In the genomic region with DNA sequence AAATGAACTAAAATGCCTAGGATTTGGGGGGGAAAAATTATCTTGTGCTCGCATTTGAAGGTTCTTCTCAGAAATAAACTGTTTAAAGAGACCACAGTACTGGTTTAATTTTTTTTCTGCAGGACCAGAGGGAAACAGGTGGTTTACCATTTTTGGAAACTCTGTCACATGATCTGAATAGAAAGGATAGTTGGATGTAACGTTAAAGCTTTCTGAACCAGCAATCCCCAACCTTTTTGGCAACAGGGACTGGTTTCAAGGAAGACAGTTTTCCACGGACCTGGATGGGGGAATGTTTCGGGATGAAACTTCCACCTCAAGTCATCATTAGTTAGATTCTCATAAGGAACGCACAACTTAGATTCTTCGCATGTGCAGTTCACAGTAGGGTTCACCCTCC, we compare ENCODE assay signal across 24 cellular contexts. TPM values are rescaled to one million over a fixed set of nuclear protein-coding genes. Genes with fewer than 3 reads are reported as not detected.
DNase-seq lines count a peak whose midpoint lies in the region; FAIRE-seq and TF ChIP-seq lines count a peak whose summit lies in the region.
"Had no signal": no experiment of that assay in that cellular context is flagged by ENCODE, and none has a peak within 500 bp of the region (broad histone marks: within the 10 kb centered on the region; RNA-seq: fewer than 3 reads in every experiment).

No MANE protein-coding gene starts in this region.

- H3K36me3 ChIP-seq in BLaER1 (peaks cover 21% of the 10 kb centered on the region), DOHH2 (ENCODE audit: control insufficient read depth, low read length) (peaks cover 32% of the 10 kb centered on the region), OCI-LY1 (ENCODE audit: insufficient read depth, low read length) (peaks cover 18% of the 10 kb centered on the region), mesenchymal stem cell (ENCODE audit: control insufficient read depth in 1 of 2, insufficient read depth in 2 of 2, low read depth in 1 of 2, low read length in 2 of 2) (peaks cover 3 to 5% of the 10 kb centered on the region in 2 experiments)
- H3K36me3 ChIP-seq: Peyer's patch had no signal

- H2BK5ac ChIP-seq in mesenchymal stem cell (ENCODE audit: low read depth, low read length, poor library complexity, severe bottlenecking) = no peak overlapping the region

- H3K4me3 ChIP-seq in BLaER1 (no peak overlapping the region), DOHH2 (ENCODE audit: low read length) (peak overlapping the region; percentile 25; the same call in 1 of the 2 replicates), OCI-LY1 (ENCODE audit: low read depth, low read length, poor library complexity, severe bottlenecking) (no peak overlapping the region), mesenchymal stem cell (ENCODE audit: insufficient read depth in 1 of 2, low read depth in 1 of 2, low read length in 2 of 2) (no peak overlapping the region)
- H3K4me3 ChIP-seq: Peyer's patch had no signal

- H4K91ac ChIP-seq in mesenchymal stem cell (ENCODE audit: low read length) = no peak overlapping the region

- H3K27me3 ChIP-seq in BLaER1 = no peaks in the 10 kb centered on the region
- H3K27me3 ChIP-seq in DOHH2 (ENCODE audit: control insufficient read depth, low read length) = no peaks in the 10 kb centered on the region
- no peaks in the 10 kb centered on the region for H3K27me3 ChIP-seq in OCI-LY1 (ENCODE audit: insufficient read depth, low read length)
- no peaks in the 10 kb centered on the region for H3K27me3 ChIP-seq in mesenchymal stem cell (ENCODE audit: control insufficient read depth in 1 of 2, insufficient read depth in 1 of 2, low read length in 2 of 2)
- H3K27me3 ChIP-seq: Peyer's patch had no signal

- 96% methylated on average over 6 of the region's 6 CpGs for WGBS in mesenchymal stem cell

- H3K4me2 ChIP-seq in BLaER1 (peak overlapping the region; percentile 53), DOHH2 (ENCODE audit: low read length) (peak overlapping the region; percentile 46), OCI-LY1 (ENCODE audit: low read length) (peak overlapping the region; percentile 36; the same call in 1 of the 2 replicates), mesenchymal stem cell (ENCODE audit: low read length, poor library complexity, severe bottlenecking) (no peak overlapping the region)

- H2BK12ac ChIP-seq in mesenchymal stem cell (ENCODE audit: low read length in 2 of 2) = no peak overlapping the region

- H4K8ac ChIP-seq in mesenchymal stem cell (ENCODE audit: low read length) = no peak overlapping the region

- no peak for TF ChIP-seq CTCF in DOHH2 (IDR thresholded peaks at IDR 0.05; ENCODE audit: low read depth, low read length, poor library complexity, severe bottlenecking)
- no peak for TF ChIP-seq CTCF in OCI-LY1 (IDR thresholded peaks at IDR 0.05; ENCODE audit: low read length)

- peaks cover 21% of the 10 kb centered on the region for H3F3A ChIP-seq in DOHH2 (ENCODE audit: control insufficient read depth, insufficient read depth)
- peaks cover 10% of the 10 kb centered on the region; the same call in 1 of the 2 replicates for H3F3A ChIP-seq in OCI-LY1 (ENCODE audit: insufficient read depth, low read length)

- no peak for FAIRE-seq in H54 (lab: Jason Lieb, UNC)

- H3K9me3 ChIP-seq in BLaER1 (no peaks in the 10 kb centered on the region), DOHH2 (ENCODE audit: control insufficient read depth, insufficient read depth, low read length) (no peaks in the 10 kb centered on the region), OCI-LY1 (ENCODE audit: low read length) (no peaks in the 10 kb centered on the region), mesenchymal stem cell (ENCODE audit: control insufficient read depth, low read length) (no peaks in the 10 kb centered on the region)
- H3K9me3 ChIP-seq: Peyer's patch had no signal

- H3K9me2 ChIP-seq in DOHH2 (replicated peaks; ENCODE audit: control insufficient read depth, low read length) (no peaks in the 10 kb centered on the region), OCI-LY1 (ENCODE audit: low read depth, low read length) (no peaks in the 10 kb centered on the region)

- no peak for TF ChIP-seq POLR2A in H54 (IDR thresholded peaks at IDR 0.05; ENCODE audit: low read depth, low read length)

- H3K23ac ChIP-seq in mesenchymal stem cell (ENCODE audit: low read length in 2 of 2) = no peak overlapping the region

- H2BK120ac ChIP-seq in mesenchymal stem cell (ENCODE audit: low read depth, low read length) = no peak overlapping the region

- H4K20me1 ChIP-seq in BLaER1 (no peaks in the 10 kb centered on the region), DOHH2 (ENCODE audit: control insufficient read depth, insufficient read depth, low read depth, low read length) (no peaks in the 10 kb centered on the region), OCI-LY1 (ENCODE audit: insufficient read depth, low read length) (no peaks in the 10 kb centered on the region)

- H3K79me2 ChIP-seq in DOHH2 (ENCODE audit: control insufficient read depth, low read length) = peaks cover 13% of the 10 kb centered on the region
- H3K79me2 ChIP-seq in OCI-LY1 (ENCODE audit: insufficient read depth, low read length) = no peaks in the 10 kb centered on the region

- no peak overlapping the region for H3K14ac ChIP-seq in mesenchymal stem cell (ENCODE audit: low read length in 2 of 2)

- H2AK5ac ChIP-seq in mesenchymal stem cell (ENCODE audit: low read length, severe bottlenecking) = peak overlapping the region; percentile 76

- H3K9ac ChIP-seq in BLaER1 (no peak overlapping the region; the same call in 1 of the 2 replicates), OCI-LY1 (ENCODE audit: low read length) (no peak overlapping the region), mesenchymal stem cell (ENCODE audit: low read length) (no peak overlapping the region)

- DNase-seq in mesenchymal stem cell (no peak), H54 (ENCODE audit: insufficient read length, low spot score) (no peak), dedifferentiated amniotic fluid mesenchymal stem cell (ENCODE audit: extremely low spot score) (no peak), pons (ENCODE audit: low spot score) (no peak)
- DNase-seq: Calu3, DMS79 treated with DMSO at 0.1 percent for 48 hours, H7, Kasumi-1, NCI-H1092 treated with DMSO at 0.1 percent for 48 hours, NCI-H1436, NCI-H187, NCI-H2081 treated with DMSO at 0.1 percent for 48 hours, NCI-H2171, NCI-H226, NCI-H510A, NCI-H69, OCI-M1, Peyer's patch, SHP77 treated with DMSO at 0.1 percent for 48 hours, SW 1271 had no signal

- no peak overlapping the region for H2BK15ac ChIP-seq in mesenchymal stem cell (ENCODE audit: low read depth, poor library complexity, severe bottlenecking)

- no peak overlapping the region for H3K18ac ChIP-seq in mesenchymal stem cell (ENCODE audit: low read depth in 1 of 2, low read length in 2 of 2)

- no peak overlapping the region for H2AFZ ChIP-seq in OCI-LY1 (ENCODE audit: low read length)
- H2AFZ ChIP-seq in mesenchymal stem cell (ENCODE audit: low read depth, low read length) = no peak overlapping the region

- peaks cover 45% of the 10 kb centered on the region for H3K4me1 ChIP-seq in BLaER1
- peaks cover 15% of the 10 kb centered on the region for H3K4me1 ChIP-seq in DOHH2 (ENCODE audit: control insufficient read depth, low read length)
- peaks cover 31% of the 10 kb centered on the region for H3K4me1 ChIP-seq in OCI-LY1 (ENCODE audit: insufficient read depth, low read length, severe bottlenecking)
- H3K4me1 ChIP-seq in mesenchymal stem cell (ENCODE audit: control insufficient read depth, insufficient read depth, low read depth, low read length) = peaks cover 3% of the 10 kb centered on the region
- H3K4me1 ChIP-seq: Peyer's patch had no signal

- H3K79me1 ChIP-seq in mesenchymal stem cell (replicated peaks; ENCODE audit: low read length, poor library complexity, severe bottlenecking) = no peaks in the 10 kb centered on the region

- H3K27ac ChIP-seq in BLaER1 (no peak overlapping the region), DOHH2 (ENCODE audit: low read depth, low read length) (0 out of 2 replicates have a peak overlapping the region, but pooled peaks have one; percentile 1), OCI-LY1 (ENCODE audit: low read depth, low read length, poor library complexity, severe bottlenecking) (peak overlapping the region; percentile 37), mesenchymal stem cell (ENCODE audit: low read length, poor library complexity, severe bottlenecking) (no peak overlapping the region)
- H3K27ac ChIP-seq: Peyer's patch had no signal

- H3K4ac ChIP-seq in mesenchymal stem cell (ENCODE audit: low read depth in 1 of 2, low read length in 2 of 2) = no peak overlapping the region

RNA-seq across cellular contexts. Expression of a gene that starts 5.1 kb away (rescaled TPM):
- polyA plus RNA-seq in mesenchymal stem cell (2013, experiment 1 of 2) = 39.4 TPM
- polyA plus RNA-seq in mesenchymal stem cell (2013, experiment 2 of 2) = 39.3 TPM

RNA-seq across cellular contexts. Expression of a gene that starts 50.4 kb away (rescaled TPM):
- polyA plus RNA-seq in mesenchymal stem cell (2013, experiment 1 of 2) = 3.2 TPM
- polyA plus RNA-seq in mesenchymal stem cell (2013, experiment 2 of 2) = 3.2 TPM

RNA-seq across cellular contexts. Expression of a gene that starts 50.5 kb away (rescaled TPM):
- polyA plus RNA-seq in mesenchymal stem cell (2013, experiment 1 of 2) = 11.9 TPM
- polyA plus RNA-seq in mesenchymal stem cell (2013, experiment 2 of 2) = 12.2 TPM

RNA-seq across cellular contexts. Expression of a gene that starts 53.0 kb away (rescaled TPM):
- polyA plus RNA-seq in mesenchymal stem cell (2013, experiment 1 of 2) = 17.1 TPM
- 15.9 TPM for polyA plus RNA-seq in mesenchymal stem cell (2013, experiment 2 of 2)
- polyA plus RNA-seq: IgD-negative memory B cell had no signal

Comparison
In these comparisons a context has a peak if more than half of its experiments do, and no peak if none do; other contexts are left out.
1. H3K27ac ChIP-seq: peak in DOHH2 (single experiment) and OCI-LY1 (single experiment); none in BLaER1 (single experiment) and mesenchymal stem cell (single experiment).